Comparison of ENCODE assay signal across 25 cellular contexts in genomic region chr10:119425102-119425880, GRCh38.
"Had no signal": no experiment of that assay in that cellular context is flagged by ENCODE, and none has a peak within 500 bp of the region (broad histone marks: within the 10 kb centered on the region; RNA-seq: fewer than 3 reads in every experiment).

No MANE protein-coding gene starts in this region.

- H3K4me1 Mint-ChIP-seq: activated T-helper 17 cell treated with anti-CD3 and anti-CD28 coated beads, Interleukin-2, amount 50 U/mL, for 72 hours had no signal

- H3K9me3 Mint-ChIP-seq: activated naive CD4-positive, alpha-beta T cell treated with anti-CD3 and anti-CD28 coated beads, Interleukin-2, amount 50 U/mL, for 72 hours; activated T-cell treated with anti-CD3 and anti-CD28 coated beads, Interleukin-2, amount 50 U/mL, for 24 hours; activated T-helper 17 cell treated with anti-CD3 and anti-CD28 coated beads, Interleukin-2, amount 50 U/mL, for 72 hours; effector memory CD8-positive, alpha-beta T cell; stimulated activated naive CD8-positive, alpha-beta T cell treated with anti-CD3 and anti-CD28 coated beads, Interleukin-15, Interleukin-2, amounts not matched to agents 100 ng/mL and 50 ng/mL, for 24 hours; T-helper 1 cell treated with Interleukin-12 subunit alpha and Interleukin-12 subunit beta and Interleukin-4 antibody, amounts not matched to agents 30 μg/mL and 1 μg/mL, for 36 hours; WTC11 had no signal

- H3K27ac Mint-ChIP-seq: activated naive CD4-positive, alpha-beta T cell treated with anti-CD3 and anti-CD28 coated beads, Interleukin-2, amount 50 U/mL, for 72 hours; activated T-cell treated with anti-CD3 and anti-CD28 coated beads, Interleukin-2, amount 50 U/mL, for 24 hours; activated T-helper 17 cell treated with anti-CD3 and anti-CD28 coated beads, Interleukin-2, amount 50 U/mL, for 72 hours; effector memory CD8-positive, alpha-beta T cell; stimulated activated naive CD8-positive, alpha-beta T cell treated with anti-CD3 and anti-CD28 coated beads, Interleukin-15, Interleukin-2, amounts not matched to agents 100 ng/mL and 50 ng/mL, for 24 hours; T-helper 1 cell treated with Interleukin-12 subunit alpha and Interleukin-12 subunit beta and Interleukin-4 antibody, amounts not matched to agents 30 μg/mL and 1 μg/mL, for 36 hours; WTC11 had no signal

- H3K4me3 Mint-ChIP-seq: activated T-cell treated with anti-CD3 and anti-CD28 coated beads, Interleukin-2, amount 50 U/mL, for 24 hours; activated T-helper 17 cell treated with anti-CD3 and anti-CD28 coated beads, Interleukin-2, amount 50 U/mL, for 72 hours; effector memory CD8-positive, alpha-beta T cell; stimulated activated naive CD8-positive, alpha-beta T cell treated with anti-CD3 and anti-CD28 coated beads, Interleukin-15, Interleukin-2, amounts not matched to agents 100 ng/mL and 50 ng/mL, for 24 hours; T-helper 1 cell treated with Interleukin-12 subunit alpha and Interleukin-12 subunit beta and Interleukin-4 antibody, amounts not matched to agents 30 μg/mL and 1 μg/mL, for 36 hours; WTC11 had no signal

- H3K36me3 ChIP-seq: pancreas had no signal

- DNase-seq: activated CD8-positive, alpha-beta memory T cell treated with anti-CD3 and anti-CD28 coated beads for 24 hours; activated CD8-positive, alpha-beta memory T cell treated with anti-CD3 and anti-CD28 coated beads, Interleukin-2, amount 50 U/mL, for 4 hours; activated T-cell treated with anti-CD3 and anti-CD28 coated beads, Interleukin-2, amount 50 U/mL, for 24 hours; brain microvascular endothelial cell; central memory CD4-positive, alpha-beta T cell; dorsolateral prefrontal cortex; effector memory CD8-positive, alpha-beta T cell; esophagus squamous epithelium; mesenchymal stem cell; pancreas; stimulated activated CD4-positive, alpha-beta T cell treated with anti-CD3 and anti-CD28 coated beads, Interleukin-4, amount 100 ng/mL, for 24 hours; T1000; thyroid gland had no signal

- H3K36me3 Mint-ChIP-seq: activated naive CD4-positive, alpha-beta T cell treated with anti-CD3 and anti-CD28 coated beads, Interleukin-2, amount 50 U/mL, for 72 hours; WTC11 had no signal

- ATAC-seq: activated naive CD4-positive, alpha-beta T cell treated with anti-CD3 and anti-CD28 coated beads, Interleukin-2, amount 50 U/mL, for 72 hours; activated T-helper 17 cell treated with anti-CD3 and anti-CD28 coated beads, Interleukin-2, amount 50 U/mL, for 72 hours; effector memory CD8-positive, alpha-beta T cell; gastroesophageal sphincter; pancreas; psoas muscle; WTC11 had no signal

- H3K27ac ChIP-seq: brain microvascular endothelial cell, dorsolateral prefrontal cortex, esophagus squamous epithelium, gastroesophageal sphincter, heart left ventricle, neutrophil, pancreas, psoas muscle, right atrium auricular region, thyroid gland had no signal

- H3K4me3 ChIP-seq: dorsolateral prefrontal cortex, esophagus squamous epithelium, gastroesophageal sphincter, heart left ventricle, pancreas, psoas muscle, right atrium auricular region, thyroid gland had no signal

- FAIRE-seq: colon, islet of Langerhans, pancreas had no signal

- H3K27me3 Mint-ChIP-seq: activated T-cell treated with anti-CD3 and anti-CD28 coated beads, Interleukin-2, amount 50 U/mL, for 24 hours; activated T-helper 17 cell treated with anti-CD3 and anti-CD28 coated beads, Interleukin-2, amount 50 U/mL, for 72 hours; effector memory CD8-positive, alpha-beta T cell; stimulated activated naive CD8-positive, alpha-beta T cell treated with anti-CD3 and anti-CD28 coated beads, Interleukin-15, Interleukin-2, amounts not matched to agents 100 ng/mL and 50 ng/mL, for 24 hours had no signal

- H3K4me1 ChIP-seq: psoas muscle had no signal

- H3K27me3 ChIP-seq: brain microvascular endothelial cell, dorsolateral prefrontal cortex, esophagus squamous epithelium, gastroesophageal sphincter, heart left ventricle, neutrophil, pancreas, right atrium auricular region, thyroid gland had no signal

- H3K9me3 ChIP-seq: esophagus squamous epithelium, gastroesophageal sphincter, heart left ventricle, neutrophil, pancreas, psoas muscle, right atrium auricular region, thyroid gland had no signal
